ENCODE assay signal across 8 cellular contexts in the genomic region with DNA sequence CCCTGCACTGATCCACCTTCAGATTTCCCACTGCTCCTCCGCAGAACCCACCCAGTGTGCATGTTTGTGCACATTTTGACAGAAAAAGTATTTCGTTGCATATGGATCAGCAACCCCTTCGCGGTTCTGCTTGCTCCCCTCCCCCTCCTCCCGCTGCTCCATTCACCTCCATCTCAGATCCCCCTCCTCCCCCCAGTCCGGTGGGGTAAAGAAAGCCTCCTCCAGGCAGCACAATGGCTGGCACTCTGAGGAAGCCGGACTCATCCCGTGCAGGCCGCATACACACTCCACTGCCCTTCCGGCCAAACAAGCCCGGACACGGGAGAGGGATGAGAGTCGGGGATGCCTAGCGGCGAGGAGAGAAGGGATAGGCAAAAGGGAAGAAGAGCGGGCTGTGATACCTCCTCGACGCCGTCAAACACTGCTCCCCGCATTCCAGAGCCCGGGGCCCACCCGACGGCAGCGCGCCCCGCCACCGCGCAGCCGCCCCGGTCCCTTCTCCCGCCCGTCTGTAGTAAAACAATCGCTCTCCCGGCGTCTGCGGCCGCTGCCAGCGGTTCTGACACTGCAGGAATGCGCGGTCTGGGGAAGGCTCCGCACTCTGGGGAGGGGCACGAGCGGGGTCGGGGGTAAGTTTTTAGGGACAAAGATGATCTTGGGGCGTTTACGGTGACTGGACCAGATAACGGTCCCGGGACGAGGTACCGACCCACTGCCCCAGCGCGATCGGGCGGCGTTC. TPM values are rescaled to one million over a fixed set of nuclear protein-coding genes. Genes with fewer than 3 reads are reported as not detected.
DNase-seq lines count a peak whose midpoint lies in the region; ATAC-seq and TF ChIP-seq lines count a peak whose summit lies in the region.

No MANE protein-coding gene starts in this region.

- H3K27ac ChIP-seq in breast epithelium (peak overlapping the region in 1 of 2 donors; percentile 26), iPS-18a (ENCODE audit: low read length) (no peak overlapping the region)

- in situ Hi-C loops in GM13977 (cut with MboI; ENCODE audit: low pct_unique_long_range_greater_than_20kb, low sequenced_read_pairs, unreplicated experiment): no loop called here

- H3K4me3 ChIP-seq in breast epithelium: peak overlapping the region; percentile 57 to 78 (median 68)
- peak overlapping the region; percentile 84 for H3K4me3 ChIP-seq in iPS-18a (ENCODE audit: low read length)
- H3K4me3 ChIP-seq in retinal pigment epithelial cell (ENCODE audit: low read length): peak overlapping the region; percentile 60

- peaks cover 0 to 10% of the 10 kb centered on the region in 2 donors for H3K27me3 ChIP-seq in breast epithelium
- H3K27me3 ChIP-seq in iPS-18a (ENCODE audit: control insufficient read depth, insufficient read depth, low read length): peaks cover 4% of the 10 kb centered on the region

- intact Hi-C loops in breast epithelium (cut with DNase I; ENCODE audit: low total_unique reads): no loop called here

- no peak for ATAC-seq in GM21619 (IDR thresholded peaks at IDR 0.05; ENCODE audit: unreplicated experiment)

- H3K9me3 ChIP-seq in breast epithelium (no peaks in the 10 kb centered on the region), iPS-18a (ENCODE audit: control insufficient read depth, low read depth, low read length) (no peaks in the 10 kb centered on the region)

- no peak for TF ChIP-seq CTCF in GM13977 (IDR thresholded peaks at IDR 0.05; ENCODE audit: extremely low read depth, insufficient read depth, missing control alignments)
- TF ChIP-seq CTCF in breast epithelium (IDR thresholded peaks at IDR 0.05): no peak
- no peak for TF ChIP-seq CTCF in retinal pigment epithelial cell (conservative IDR thresholded peaks at IDR 0.05; ENCODE audit: low read depth, low read length)

- TF ChIP-seq POLR2A in breast epithelium (IDR thresholded peaks at IDR 0.05): no peak

- H3K4me1 ChIP-seq in breast epithelium (no peaks in the 10 kb centered on the region), iPS-18a (ENCODE audit: control insufficient read depth, low read depth, low read length) (peaks cover 12% of the 10 kb centered on the region)

- peak overlapping the region; percentile 55 for H3K9ac ChIP-seq in iPS-18a (ENCODE audit: low read length)

- H3K36me3 ChIP-seq in breast epithelium (no peaks in the 10 kb centered on the region), iPS-18a (ENCODE audit: control insufficient read depth, low read depth, low read length) (no peaks in the 10 kb centered on the region)

- peak; percentile 44 for DNase-seq in GM13977 (ENCODE audit: low spot score)
- peak; percentile 23 for DNase-seq in M059J (ENCODE audit: low read depth)
- no peak for DNase-seq in breast epithelium (ENCODE audit: low spot score in 2 of 2)
- DNase-seq in retinal pigment epithelial cell (ENCODE audit: low read depth): no peak
- no peak for DNase-seq in UCSD-AML1 (lab: John Stamatoyannopoulos, UW; ENCODE audit: unreplicated experiment)
- no peak for DNase-seq in cortex of kidney (lab: John Stamatoyannopoulos, UW)

RNA-seq across cellular contexts. Expression of a gene that starts 0.9 kb away (rescaled TPM):
- 1.2 and 1.6 TPM in 2 replicates for total RNA-seq in M059J (2014; rRNA removed; shearing (Covaris generic))
- 10 to 100 TPM in 2 of 3 donors, 1 to 10 TPM in 1; 4.8 to 20.8 (median 14.4) TPM for total RNA-seq in breast epithelium

Comparison
In these comparisons a context has a peak if more than half of its experiments do, and no peak if none do; other contexts are left out.
1. DNase-seq: peak in GM13977 (single experiment) and M059J (single experiment); none in breast epithelium (0 of 2), retinal pigment epithelial cell (single experiment), UCSD-AML1 (single experiment) and cortex of kidney (single experiment).
2. Peak in every context shown above with its lines, with median percentiles within 50 percentile points of each other: H3K4me3 ChIP-seq.